5 cellular contexts compared by ENCODE assay signal in the genomic region with DNA sequence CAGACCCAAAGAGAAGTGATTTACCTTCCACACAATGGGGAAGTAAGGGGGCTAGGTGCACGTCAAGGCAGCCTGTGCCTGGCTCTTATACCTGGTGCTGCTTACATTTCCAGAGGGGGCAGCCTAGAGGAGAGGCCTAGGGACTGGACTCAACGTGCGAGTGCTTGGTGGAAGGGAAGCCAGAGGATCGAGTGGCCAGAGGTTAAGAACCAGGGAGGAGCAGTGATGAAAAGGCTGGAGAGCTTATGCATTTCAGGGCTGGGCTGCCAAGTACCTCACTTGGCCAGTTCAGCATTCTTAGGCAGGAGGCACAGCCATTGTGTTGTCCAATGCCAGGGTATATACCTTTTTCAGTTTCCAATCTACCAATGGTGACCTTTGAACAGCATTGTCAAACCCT.
DNase-seq lines count a peak whose midpoint lies in the region; ATAC-seq, FAIRE-seq and TF ChIP-seq lines count a peak whose summit lies in the region.
"Not testable (repeated sequence)": the region's sequence is repeated elsewhere in the genome, so short reads cannot be mapped to it uniquely, and the experiment has no call there.

No MANE protein-coding gene starts in this region.

- H3K4me1 ChIP-seq in GM23338 (ENCODE audit: insufficient read depth); Panc1 (ENCODE audit: control insufficient read depth, insufficient read depth, low read length); K562 (replicated peaks in 1 of 2; ENCODE audit: control insufficient read depth in 2 of 2, insufficient read depth in 2 of 2, low read length in 2 of 2); HepG2 (ENCODE audit: insufficient read depth, low read length); upper lobe of right lung: not testable (repeated sequence)

- CTCF ChIA-PET in Panc1 (lab: Charles Lee); K562 (lab: Yijun Ruan, JAX; ENCODE audit: low intra/inter-chr PET ratio); HepG2 (lab: Yijun Ruan, JAX; ENCODE audit: low intra/inter-chr PET ratio, low total read pairs): not testable (repeated sequence)

- not testable (repeated sequence) for H3K27me3 Mint-ChIP-seq in GM23338 (ENCODE audit: insufficient read depth, low read depth, poor library complexity)

- not testable (repeated sequence) for H3K9me2 ChIP-seq in GM23338 (ENCODE audit: insufficient read depth)

- not testable (repeated sequence) for H3K4me3 ChIP-seq in GM23338; Panc1 (ENCODE audit: low read depth in 2 of 2, low read length in 2 of 2); K562; HepG2 (replicated peaks in 1 of 3; ENCODE audit: insufficient read depth in 1 of 3, low read depth in 2 of 3, low read length in 3 of 3); upper lobe of right lung

- not testable (repeated sequence) for H2AFZ ChIP-seq in GM23338; K562 (ENCODE audit: low read depth, low read length); HepG2 (ENCODE audit: low read length)

- H3K36me3 Mint-ChIP-seq in GM23338 (ENCODE audit: low read depth): not testable (repeated sequence)

- not testable (repeated sequence) for H3K9me3 ChIP-seq in Panc1 (ENCODE audit: control insufficient read depth, insufficient read depth, low read depth, low read length); K562 (replicated peaks; ENCODE audit: control insufficient read depth, insufficient read depth, low read depth, low read length); HepG2 (ENCODE audit: low read length); upper lobe of right lung

- DNase-seq in GM23338 (ENCODE audit: low spot score); Panc1 (ENCODE audit: low read depth, low spot score); K562 (ENCODE audit: extremely low read depth in 1 of 4, low spot score in 3 of 4); HepG2 (ENCODE audit: low spot score); upper lobe of right lung: not testable (repeated sequence)

- not testable (repeated sequence) for H3K4me3 Mint-ChIP-seq in GM23338

- POLR2A ChIA-PET in Panc1 (lab: Charles Lee); K562 (lab: Yijun Ruan, JAX); HepG2 (lab: Yijun Ruan, JAX): not testable (repeated sequence)

- not testable (repeated sequence) for H3K27ac Mint-ChIP-seq in GM23338

- FAIRE-seq in K562 (lab: Jason Lieb, UNC); HepG2 (lab: Jason Lieb, UNC): not testable (repeated sequence)

- H3K9me1 ChIP-seq in K562 (ENCODE audit: control insufficient read depth, insufficient read depth, low read length): not testable (repeated sequence)

- TF ChIP-seq CTCF in GM23338 (conservative IDR thresholded peaks at IDR 0.05; ENCODE audit: low read depth in 2 of 2); Panc1 (IDR thresholded peaks at IDR 0.05); K562 (IDR thresholded peaks at IDR 0.05 in 2 of 3, conservative IDR thresholded peaks at IDR 0.05 in 1 of 3; ENCODE audit: insufficient read depth in 2 of 3, low read depth in 1 of 3, low read length in 3 of 3); HepG2 (CRISPR knock-in tag; IDR thresholded peaks at IDR 0.05); upper lobe of right lung (IDR thresholded peaks at IDR 0.05): not testable (repeated sequence)

- H4K20me1 ChIP-seq in GM23338 (replicated peaks; ENCODE audit: insufficient read depth); K562 (replicated peaks; ENCODE audit: control insufficient read depth, insufficient read depth, low read length); HepG2 (ENCODE audit: insufficient read depth, low read length): not testable (repeated sequence)

- ATAC-seq in GM23338 (peak; percentile 89), Panc1 (peak; percentile 62), K562 (peak; percentile 70), HepG2 (peak; percentile 91), upper lobe of right lung (peak; percentile 62)

- not testable (repeated sequence) for H3K4me2 ChIP-seq in GM23338; K562 (ENCODE audit: insufficient read depth, low read length); HepG2 (ENCODE audit: low read depth, low read length)

- not testable (repeated sequence) for H3K27ac ChIP-seq in GM23338 (ENCODE audit: low read depth); Panc1 (ENCODE audit: low read length); K562 (ENCODE audit: extremely low read depth, low read depth, low read length); HepG2 (ENCODE audit: extremely low read length, insufficient read depth, low read length); upper lobe of right lung

- no CpG with 5 or more reads among the region's 4 CpGs for WGBS in K562 (ENCODE audit: insufficient coverage, low coverage, missing lambda C conversion rate)
- WGBS in HepG2 (ENCODE audit: low lambda C conversion rate): no CpG with 5 or more reads among the region's 4 CpGs

- H3K27me3 ChIP-seq in GM23338 (ENCODE audit: insufficient read depth); Panc1 (ENCODE audit: control insufficient read depth, insufficient read depth, low read length); K562 (ENCODE audit: control insufficient read depth in 2 of 2, insufficient read depth in 2 of 2, low read length in 2 of 2); HepG2 (ENCODE audit: control insufficient read depth in 1 of 2, insufficient read depth in 2 of 2, low read length in 2 of 2); upper lobe of right lung: not testable (repeated sequence)

- H3F3A ChIP-seq in GM23338 (replicated peaks; ENCODE audit: low read depth): not testable (repeated sequence)

- H3K79me2 ChIP-seq in GM23338 (replicated peaks; ENCODE audit: insufficient read depth); K562 (ENCODE audit: control insufficient read depth, insufficient read depth, low read length); HepG2 (ENCODE audit: insufficient read depth, low read length): not testable (repeated sequence)

- TF ChIP-seq RAD21 in K562 (CRISPR knock-in tag; conservative IDR thresholded peaks at IDR 0.05 in 1 of 2, IDR thresholded peaks at IDR 0.05 in 1 of 2); HepG2 (CRISPR knock-in tag; IDR thresholded peaks at IDR 0.05): not testable (repeated sequence)

- H3K9ac ChIP-seq in K562 (ENCODE audit: insufficient read depth in 1 of 2, low read depth in 2 of 2, low read length in 2 of 2); HepG2 (ENCODE audit: insufficient read depth, low read depth, low read length): not testable (repeated sequence)

- intact Hi-C loops in Panc1 (cut with micrococcal nuclease; ENCODE audit: unreplicated experiment); K562 (cut with micrococcal nuclease); HepG2 (cut with micrococcal nuclease; ENCODE audit: unreplicated experiment); upper lobe of right lung (cut with DNase I): not testable (repeated sequence)

- not testable (repeated sequence) for TF ChIP-seq EP300 in K562 (IDR thresholded peaks at IDR 0.05; ENCODE audit: low read length); HepG2 (IDR thresholded peaks at IDR 0.05; ENCODE audit: low read depth in 2 of 2, low read length in 2 of 2); HepG2 (CRISPR knock-in tag; IDR thresholded peaks at IDR 0.05; ENCODE audit: borderline replicate concordance)

- in situ Hi-C loops in Panc1 (cut with HindIII; ENCODE audit: low pct_unique_long_range_greater_than_20kb, low sequenced_read_pairs); K562 (cut with MboI); HepG2 (cut with HindIII; ENCODE audit: extremely low pct_ligation_motif_present, low pct_unique_long_range_greater_than_20kb): not testable (repeated sequence)

- not testable (repeated sequence) for H3K36me3 ChIP-seq in GM23338 (ENCODE audit: insufficient read depth); Panc1 (ENCODE audit: control insufficient read depth, insufficient read depth, low read length); K562 (ENCODE audit: control insufficient read depth, insufficient read depth, low read length); HepG2 (replicated peaks in 1 of 2; ENCODE audit: control insufficient read depth in 1 of 2, insufficient read depth in 2 of 2, low read length in 2 of 2); upper lobe of right lung

- H3K9me3 Mint-ChIP-seq in GM23338: not testable (repeated sequence)

- not testable (repeated sequence) for H3K4me1 Mint-ChIP-seq in GM23338

- not testable (repeated sequence) for BruUV-seq in Panc1 (replicated peaks; lab: Mats Ljungman, UMichigan); K562 (replicated peaks; lab: Mats Ljungman, UMichigan); HepG2 (replicated peaks; lab: Mats Ljungman, UMichigan)

- TF ChIP-seq POLR2A in K562 (conservative IDR thresholded peaks at IDR 0.05); HepG2 (IDR thresholded peaks at IDR 0.05; ENCODE audit: insufficient read depth in 1 of 2, low read depth in 2 of 2, low read length in 2 of 2): not testable (repeated sequence)
